Comparison of ENCODE assay signal across 11 cellular contexts in genomic region chr2:111157798-111158197, GRCh38. TPM values are rescaled to one million over a fixed set of nuclear protein-coding genes. Genes with fewer than 3 reads are reported as not detected.
DNase-seq lines count a peak whose midpoint lies in the region; ATAC-seq and TF ChIP-seq lines count a peak whose summit lies in the region.
"Had no signal": no experiment of that assay in that cellular context is flagged by ENCODE, and none has a peak within 500 bp of the region (broad histone marks: within the 10 kb centered on the region; RNA-seq: fewer than 3 reads in every experiment).

No MANE protein-coding gene starts in this region.

- no peaks in the 10 kb centered on the region for H3K9me3 Mint-ChIP-seq in endothelial cell (ENCODE audit: unreplicated experiment)
- H3K9me3 Mint-ChIP-seq in HFFc6: no peaks in the 10 kb centered on the region

- peaks cover 86% of the 10 kb centered on the region for H3K79me2 ChIP-seq in DND-41 (ENCODE audit: insufficient read depth, low read length)

- H3K4me3 ChIP-seq in DND-41 (ENCODE audit: low read depth in 1 of 2, low read length in 2 of 2): no peak overlapping the region
- H3K4me3 ChIP-seq in Peyer's patch: no peak overlapping the region
- H3K4me3 ChIP-seq: HAP-1 had no signal

- H3K9me3 ChIP-seq in DND-41 (ENCODE audit: insufficient read depth, low read length, severe bottlenecking): no peaks in the 10 kb centered on the region
- H3K9me3 ChIP-seq in Peyer's patch: no peaks in the 10 kb centered on the region
- H3K9me3 ChIP-seq: HAP-1 had no signal

- H3K4me3 Mint-ChIP-seq in endothelial cell (ENCODE audit: unreplicated experiment) (no peak overlapping the region), HFFc6 (no peak overlapping the region)

- no peak for TF ChIP-seq POLR2A in Peyer's patch (IDR thresholded peaks at IDR 0.05)

- H3K4me2 ChIP-seq in DND-41 (ENCODE audit: insufficient read depth, low read length): no peak overlapping the region

- peak; percentile 54 for ATAC-seq in DND-41 (ENCODE audit: insufficient read depth, low read depth)
- ATAC-seq in GM19328 (IDR thresholded peaks at IDR 0.05; ENCODE audit: unreplicated experiment): peak; percentile 54
- ATAC-seq in HG02973 (IDR thresholded peaks at IDR 0.05; ENCODE audit: unreplicated experiment): peak; percentile 51

- H3K36me3 Mint-ChIP-seq in endothelial cell (ENCODE audit: low read depth, unreplicated experiment) (peaks cover 22% of the 10 kb centered on the region), HFFc6 (ENCODE audit: low read depth) (no peaks in the 10 kb centered on the region)

- no peaks in the 10 kb centered on the region for H3K27me3 ChIP-seq in DND-41 (ENCODE audit: insufficient read depth, low read length, poor library complexity)
- H3K27me3 ChIP-seq in Peyer's patch: no peaks in the 10 kb centered on the region

- TF ChIP-seq CTCF in DND-41 (IDR thresholded peaks at IDR 0.05; ENCODE audit: borderline replicate concordance, extremely low read depth, low read length, poor library complexity, severe bottlenecking) (no peak), Peyer's patch (IDR thresholded peaks at IDR 0.05) (no peak), endothelial cell (IDR thresholded peaks at IDR 0.05; ENCODE audit: unreplicated experiment) (no peak), HFFc6 (IDR thresholded peaks at IDR 0.05) (no peak)

- CTCF ChIA-PET in HEK293T (lab: Yijun Ruan, JAX): no interaction called here

- peaks cover 63% of the 10 kb centered on the region for H3K4me1 Mint-ChIP-seq in endothelial cell (ENCODE audit: unreplicated experiment)
- peaks cover 33% of the 10 kb centered on the region for H3K4me1 Mint-ChIP-seq in HFFc6 (ENCODE audit: low read depth)

- DNase-seq in DND-41 (peak; percentile 14), Peyer's patch (peak in 2 of 3 donors; percentile 52 to 65), endothelial cell (ENCODE audit: low spot score) (no peak), glomerular visceral epithelial cell (ENCODE audit: extremely low spot score) (no peak), HEK293T (ENCODE audit: extremely low spot score) (no peak), HFFc6 (no peak)
- DNase-seq: stimulated activated CD4-positive, alpha-beta T cell treated with anti-CD3 and anti-CD28 coated beads, Interleukin-15, amount 100 ng/mL, for 24 hours had no signal

- H3K27ac Mint-ChIP-seq in endothelial cell (ENCODE audit: unreplicated experiment) (no peak overlapping the region), HFFc6 (no peak overlapping the region)

- peaks cover 93% of the 10 kb centered on the region for H3K36me3 ChIP-seq in DND-41 (ENCODE audit: insufficient read depth, low read length)
- H3K36me3 ChIP-seq in Peyer's patch: peaks cover 0 to 28% (median 0%) of the 10 kb centered on the region in 3 donors

- H3K27me3 Mint-ChIP-seq in endothelial cell (ENCODE audit: unreplicated experiment) (peaks cover 2% of the 10 kb centered on the region), HFFc6 (ENCODE audit: insufficient read depth) (peaks cover 5% of the 10 kb centered on the region)

- H4K20me1 ChIP-seq in DND-41 (ENCODE audit: insufficient read depth, low read length): peaks cover 60% of the 10 kb centered on the region

- H3K4me1 ChIP-seq in DND-41 (ENCODE audit: insufficient read depth, low read length): peaks cover 8% of the 10 kb centered on the region; the same call in 1 of the 2 replicates
- H3K4me1 ChIP-seq in Peyer's patch: peaks cover 0 to 6% (median 0%) of the 10 kb centered on the region in 4 donors
- H3K4me1 ChIP-seq: HAP-1 had no signal

- no peak overlapping the region for H3K9ac ChIP-seq in DND-41 (ENCODE audit: low read depth, low read length)

- H2AFZ ChIP-seq in DND-41 (ENCODE audit: low read depth, low read length): no peak overlapping the region

- POLR2A ChIA-PET in HEK293T (lab: Yijun Ruan, JAX): no interaction called here

- H3K27ac ChIP-seq in DND-41 (ENCODE audit: low read length) (no peak overlapping the region), Peyer's patch (peak overlapping the region in 1 of 4 donors; percentile 43)
- H3K27ac ChIP-seq: VCaP had no signal

TF ChIP-seq in HEK293T, 16 proteins besides CTCF, POLR2A, EP300 and RAD21:
- TF ChIP-seq PKNOX1 (IDR thresholded peaks at IDR 0.05): no peak
- TF ChIP-seq LEF1 (IDR thresholded peaks at IDR 0.05; ENCODE audit: borderline replicate concordance): no peak
- TF ChIP-seq ELF4 (IDR thresholded peaks at IDR 0.05): no peak
- no peak for TF ChIP-seq CTBP1 (IDR thresholded peaks at IDR 0.05; ENCODE audit: borderline replicate concordance)
- TF ChIP-seq BHLHE40 (IDR thresholded peaks at IDR 0.05; ENCODE audit: borderline replicate concordance): no peak
- no peak for TF ChIP-seq FOXA1 (IDR thresholded peaks at IDR 0.05)
- no peak for TF ChIP-seq FOXM1 (IDR thresholded peaks at IDR 0.05; ENCODE audit: borderline replicate concordance)
- no peak for TF ChIP-seq FOXK2 (IDR thresholded peaks at IDR 0.05)
- TF ChIP-seq NFRKB (IDR thresholded peaks at IDR 0.05): no peak
- TF ChIP-seq TARDBP (IDR thresholded peaks at IDR 0.05): no peak
- TF ChIP-seq ZNF384 (IDR thresholded peaks at IDR 0.05): no peak
- TF ChIP-seq HDGF (IDR thresholded peaks at IDR 0.05; ENCODE audit: borderline replicate concordance): no peak
- no peak for TF ChIP-seq SUZ12 (IDR thresholded peaks at IDR 0.05)
- no peak for TF ChIP-seq SP1 (IDR thresholded peaks at IDR 0.05)
- no peak for TF ChIP-seq ARNT (IDR thresholded peaks at IDR 0.05)
- no peak for TF ChIP-seq L3MBTL2 (conservative IDR thresholded peaks at IDR 0.05)

RNA-seq across cellular contexts. Expression of gene BCL2L11, which starts 37.1 kb away (rescaled TPM):
- total RNA-seq in Peyer's patch (10 to 100 TPM; 35.9 to 98.1 (median 62.2) TPM), endothelial cell (ENCODE audit: unreplicated experiment) (32.5 TPM)
- under 1 TPM; 0.67 to 0.95 (median 0.81) TPM for total RNA-seq in HFFc6 (2021; fragmentation: NEBNext Ultra II Directional; extraction: Animal tissue kit (Norgen Biotek cat#: 25700))

Comparison
In these comparisons a context has a peak if more than half of its experiments do, and no peak if none do; other contexts are left out.
1. DNase-seq: peak in DND-41 (single experiment) and Peyer's patch (2 of 3); none in endothelial cell (single experiment), glomerular visceral epithelial cell (single experiment), HEK293T (single experiment) and HFFc6 (single experiment).
2. RNA of gene BCL2L11, which starts 37.1 kb away (total RNA-seq): 35.9 to 98.1 TPM in Peyer's patch and 32.5 TPM in endothelial cell (single experiment); 0.67 to 0.95 TPM in HFFc6; every median in the first group is over 10 times any median in the second.
3. Peak in every context shown above with its lines, with median percentiles within 50 percentile points of each other: ATAC-seq.